ENCODE assay signal across 15 cellular contexts in genomic region chr6:4727236-4727635, GRCh38.
"Had no signal": no experiment of that assay in that cellular context is flagged by ENCODE, and none has a peak within 500 bp of the region (broad histone marks: within the 10 kb centered on the region; RNA-seq: fewer than 3 reads in every experiment).

No MANE protein-coding gene starts in this region.

- H3K79me2 ChIP-seq: parathyroid adenoma had no signal

- H3K36me3 ChIP-seq: ascending aorta, breast epithelium, esophagus squamous epithelium, thyroid gland had no signal

- H3K4me3 Mint-ChIP-seq: activated B cell treated with CpG ODN at 0.5 μM for 24 hours; activated CD8-positive, alpha-beta T cell treated with anti-CD3 and anti-CD28 coated beads, Interleukin-2, amount 10 ng/mL, durations not matched to agents 7 days and 5 days; activated naive CD4-positive, alpha-beta T cell treated with anti-CD3 and anti-CD28 coated beads, Interleukin-2, amount 10 ng/mL, durations not matched to agents 7 days and 5 days; activated T-cell treated with anti-CD3 and anti-CD28 coated beads, Interleukin-2, amount 50 U/mL, for 24 hours; dendritic cell treated with granulocyte-macrophage colony-stimulating factor and Interleukin-4, amounts not matched to agents 40 ng/mL and 50 ng/mL, for 4 days; naive thymus-derived CD8-positive, alpha-beta T cell; stimulated activated effector memory CD8-positive, alpha-beta T cell treated with anti-CD3 and anti-CD28 coated beads, Interleukin-12 subunit alpha, Interleukin-12 subunit beta, amount 100 ng/mL, for 72 hours had no signal

- H3K27ac ChIP-seq: ascending aorta, breast epithelium, esophagus squamous epithelium, parathyroid adenoma, thyroid gland had no signal

- H3K9me3 Mint-ChIP-seq: activated B cell treated with CpG ODN at 0.5 μM for 24 hours; activated naive CD4-positive, alpha-beta T cell treated with anti-CD3 and anti-CD28 coated beads, Interleukin-2, amount 10 ng/mL, durations not matched to agents 7 days and 5 days; activated T-cell treated with anti-CD3 and anti-CD28 coated beads, Interleukin-2, amount 50 U/mL, for 24 hours; dendritic cell treated with granulocyte-macrophage colony-stimulating factor and Interleukin-4, amounts not matched to agents 40 ng/mL and 50 ng/mL, for 4 days; naive thymus-derived CD8-positive, alpha-beta T cell; stimulated activated effector memory CD8-positive, alpha-beta T cell treated with anti-CD3 and anti-CD28 coated beads, Interleukin-12 subunit alpha, Interleukin-12 subunit beta, amount 100 ng/mL, for 72 hours had no signal

- H3K9ac ChIP-seq: parathyroid adenoma had no signal

- H3K4me1 ChIP-seq: ascending aorta, breast epithelium, esophagus squamous epithelium, parathyroid adenoma, thyroid gland had no signal

- H3K36me3 Mint-ChIP-seq: activated naive CD4-positive, alpha-beta T cell treated with anti-CD3 and anti-CD28 coated beads, Interleukin-2, amount 10 ng/mL, durations not matched to agents 7 days and 5 days; naive thymus-derived CD8-positive, alpha-beta T cell; stimulated activated effector memory CD8-positive, alpha-beta T cell treated with anti-CD3 and anti-CD28 coated beads, Interleukin-12 subunit alpha, Interleukin-12 subunit beta, amount 100 ng/mL, for 72 hours had no signal

- ATAC-seq: activated CD8-positive, alpha-beta T cell treated with anti-CD3 and anti-CD28 coated beads, Interleukin-2, amount 10 ng/mL, durations not matched to agents 7 days and 5 days; sciatic nerve had no signal

- H3K4me1 Mint-ChIP-seq: activated B cell treated with CpG ODN at 0.5 μM for 24 hours; activated naive CD4-positive, alpha-beta T cell treated with anti-CD3 and anti-CD28 coated beads, Interleukin-2, amount 10 ng/mL, durations not matched to agents 7 days and 5 days had no signal

- H3K9me3 ChIP-seq: ascending aorta, breast epithelium, esophagus squamous epithelium, thyroid gland had no signal

- H3K4me3 ChIP-seq: ascending aorta, breast epithelium, esophagus squamous epithelium, thyroid gland had no signal

- DNase-seq: activated B cell treated with CpG ODN at 0.5 μM for 24 hours; activated CD8-positive, alpha-beta T cell treated with anti-CD3 and anti-CD28 coated beads, Interleukin-2, amount 10 ng/mL, durations not matched to agents 7 days and 5 days; activated naive CD4-positive, alpha-beta T cell treated with anti-CD3 and anti-CD28 coated beads, Interleukin-2, amount 10 ng/mL, durations not matched to agents 7 days and 5 days; activated T-cell treated with anti-CD3 and anti-CD28 coated beads, Interleukin-2, amount 50 U/mL, for 24 hours; effector CD8-positive, alpha-beta T cell; esophagus squamous epithelium; stimulated activated CD4-positive, alpha-beta T cell treated with anti-CD3 and anti-CD28 coated beads, Interleukin-4, amount 100 ng/mL, for 24 hours; thyroid gland had no signal

- H3K27me3 ChIP-seq: ascending aorta, breast epithelium, thyroid gland had no signal

- H2AFZ ChIP-seq: parathyroid adenoma had no signal

- H3K27ac Mint-ChIP-seq: activated B cell treated with CpG ODN at 0.5 μM for 24 hours; activated CD8-positive, alpha-beta T cell treated with anti-CD3 and anti-CD28 coated beads, Interleukin-2, amount 10 ng/mL, durations not matched to agents 7 days and 5 days; activated naive CD4-positive, alpha-beta T cell treated with anti-CD3 and anti-CD28 coated beads, Interleukin-2, amount 10 ng/mL, durations not matched to agents 7 days and 5 days; dendritic cell treated with granulocyte-macrophage colony-stimulating factor and Interleukin-4, amounts not matched to agents 40 ng/mL and 50 ng/mL, for 4 days had no signal
